Comparison of ENCODE assay signal across 20 cellular contexts in the genomic region with DNA sequence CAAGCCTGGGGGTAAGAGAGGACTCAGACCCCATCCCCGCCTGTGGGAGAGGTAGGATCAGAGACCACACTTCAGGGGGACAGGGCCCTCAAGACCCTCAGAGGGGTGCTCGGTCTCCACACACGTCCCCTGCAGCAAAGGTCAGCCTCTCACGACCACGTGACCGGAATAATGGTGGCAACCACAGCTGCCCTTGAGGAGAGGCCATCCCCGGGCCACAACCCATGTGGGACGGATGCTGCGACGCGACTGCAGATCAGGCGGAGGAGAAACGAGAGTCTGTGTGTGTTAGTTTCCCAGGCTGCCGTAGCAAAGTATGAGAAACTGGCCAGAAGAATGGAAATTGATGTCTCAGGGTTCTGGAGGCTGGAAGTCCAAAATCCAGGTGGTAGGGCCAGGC. TPM values are rescaled to one million over a fixed set of nuclear protein-coding genes. Genes with fewer than 3 reads are reported as not detected.
A peak's percentile ranks its signal among the peaks of the same experiment; 100 is the strongest.
DNase-seq lines count a peak whose midpoint lies in the region; ATAC-seq and TF ChIP-seq lines count a peak whose summit lies in the region.
"Had no signal": no experiment of that assay in that cellular context is flagged by ENCODE, and none has a peak within 500 bp of the region (broad histone marks: within the 10 kb centered on the region; RNA-seq: fewer than 3 reads in every experiment).

No MANE protein-coding gene starts in this region.

- H3K4me3 Mint-ChIP-seq in MCF 10A (ENCODE audit: unreplicated experiment) (no peak overlapping the region), endothelial cell (ENCODE audit: unreplicated experiment) (peak overlapping the region; percentile 72)
- H3K4me3 Mint-ChIP-seq: B cell; CD8-positive, alpha-beta T cell; GM23338; HFFc6 had no signal

- BruUV-seq in MCF 10A (replicated peaks; lab: Mats Ljungman, UMichigan), result no TSS peak

- H3K4me3 ChIP-seq in breast epithelium (no peak overlapping the region), psoas muscle (no peak overlapping the region), gastroesophageal sphincter (no peak overlapping the region)
- H3K4me3 ChIP-seq: BLaER1, GM23338, HAP-1 had no signal

- TF ChIP-seq POLR2A in breast epithelium (IDR thresholded peaks at IDR 0.05) (no peak), gastroesophageal sphincter (IDR thresholded peaks at IDR 0.05) (no peak)

- H3K9me3 Mint-ChIP-seq in MCF 10A (ENCODE audit: unreplicated experiment) (no peaks in the 10 kb centered on the region), endothelial cell (ENCODE audit: unreplicated experiment) (no peaks in the 10 kb centered on the region)
- H3K9me3 Mint-ChIP-seq: CD4-positive, CD25-positive, alpha-beta regulatory T cell; CD8-positive, alpha-beta T cell; GM23338; HFFc6 had no signal

- H3K27ac ChIP-seq in breast epithelium, result no peak overlapping the region
- H3K27ac ChIP-seq in RWPE1, result peak overlapping the region; percentile 5; the same call in 1 of the 2 replicates
- peak overlapping the region; percentile 41 for H3K27ac ChIP-seq in psoas muscle
- no peak overlapping the region for H3K27ac ChIP-seq in gastroesophageal sphincter
- H3K27ac ChIP-seq: 22Rv1, BLaER1, C4-2B had no signal

- DNase-seq in MCF 10A (ENCODE audit: unreplicated experiment), result no peak
- no peak for DNase-seq in breast epithelium (ENCODE audit: low spot score in 2 of 2)
- DNase-seq in RWPE1 (ENCODE audit: low spot score), result no peak
- DNase-seq in endothelial cell (ENCODE audit: low spot score), result no peak
- no peak for DNase-seq in psoas muscle
- no peak for DNase-seq in midbrain (lab: John Stamatoyannopoulos, UW)
- DNase-seq: Caco-2; CD4-positive, CD25-positive, alpha-beta regulatory T cell; CD8-positive, alpha-beta T cell; DMS153; DND-41; HFFc6 had no signal

- H3K36me3 ChIP-seq in breast epithelium (no peaks in the 10 kb centered on the region), psoas muscle (ENCODE audit: insufficient read depth in 1 of 2, low read depth in 1 of 2) (peaks cover 0 to 65% of the 10 kb centered on the region in 2 donors), gastroesophageal sphincter (peaks cover 0 to 78% of the 10 kb centered on the region in 2 donors)

- H3K36me3 Mint-ChIP-seq in MCF 10A (ENCODE audit: insufficient read depth, unreplicated experiment) (peaks cover 37% of the 10 kb centered on the region), endothelial cell (ENCODE audit: low read depth, unreplicated experiment) (peaks cover 36% of the 10 kb centered on the region)

- H3K27ac Mint-ChIP-seq in MCF 10A (ENCODE audit: low read depth, unreplicated experiment) (peak overlapping the region; percentile 32), endothelial cell (ENCODE audit: unreplicated experiment) (no peak overlapping the region)
- H3K27ac Mint-ChIP-seq: B cell; CD8-positive, alpha-beta T cell; HFFc6 had no signal

- H3K27me3 ChIP-seq in breast epithelium, result no peaks in the 10 kb centered on the region
- no peaks in the 10 kb centered on the region for H3K27me3 ChIP-seq in psoas muscle (ENCODE audit: insufficient read depth in 3 of 3, low read length in 2 of 3)
- no peaks in the 10 kb centered on the region for H3K27me3 ChIP-seq in gastroesophageal sphincter
- H3K27me3 ChIP-seq: BLaER1 had no signal

- WGBS in psoas muscle, 3 donors, result 86 to 92% (median 89%) methylated on average over 14 of the region's 14 CpGs
- 79 to 95% methylated on average over 4 to 6 of the region's 14 CpGs for WGBS in gastroesophageal sphincter (ENCODE audit: low coverage in 1 of 2), 2 donors

- TF ChIP-seq EP300 in gastroesophageal sphincter (IDR thresholded peaks at IDR 0.05), result no peak

- H3K9me3 ChIP-seq in breast epithelium, result no peaks in the 10 kb centered on the region
- H3K9me3 ChIP-seq in psoas muscle, result no peaks in the 10 kb centered on the region
- no peaks in the 10 kb centered on the region for H3K9me3 ChIP-seq in gastroesophageal sphincter
- H3K9me3 ChIP-seq: BLaER1, Caco-2, HAP-1 had no signal

- H3K4me1 ChIP-seq in breast epithelium, result no peaks in the 10 kb centered on the region
- H3K4me1 ChIP-seq in psoas muscle, result peaks cover 13% of the 10 kb centered on the region
- no peaks in the 10 kb centered on the region for H3K4me1 ChIP-seq in gastroesophageal sphincter
- H3K4me1 ChIP-seq: Caco-2, HAP-1 had no signal

- TF ChIP-seq CTCF in MCF 10A (IDR thresholded peaks at IDR 0.05; ENCODE audit: unreplicated experiment), result no peak
- no peak for TF ChIP-seq CTCF in breast epithelium (IDR thresholded peaks at IDR 0.05)
- no peak for TF ChIP-seq CTCF in RWPE1 (conservative IDR thresholded peaks at IDR 0.05; ENCODE audit: low read depth)
- TF ChIP-seq CTCF in endothelial cell (IDR thresholded peaks at IDR 0.05; ENCODE audit: unreplicated experiment), result no peak
- TF ChIP-seq CTCF in psoas muscle (IDR thresholded peaks at IDR 0.05), result no peak
- TF ChIP-seq CTCF in gastroesophageal sphincter (IDR thresholded peaks at IDR 0.05), result no peak

- H3K4me1 Mint-ChIP-seq in MCF 10A (ENCODE audit: insufficient read depth, unreplicated experiment) (no peaks in the 10 kb centered on the region), endothelial cell (ENCODE audit: unreplicated experiment) (peaks cover 17% of the 10 kb centered on the region)
- H3K4me1 Mint-ChIP-seq: GM23338 had no signal

- no peaks in the 10 kb centered on the region for H3K27me3 Mint-ChIP-seq in MCF 10A (ENCODE audit: insufficient read depth, unreplicated experiment)
- H3K27me3 Mint-ChIP-seq in endothelial cell (ENCODE audit: unreplicated experiment), result peaks cover 3% of the 10 kb centered on the region
- H3K27me3 Mint-ChIP-seq: B cell; CD4-positive, CD25-positive, alpha-beta regulatory T cell had no signal

- intact Hi-C loops in MCF 10A (cut with micrococcal nuclease) (no loop called here), breast epithelium (cut with DNase I; ENCODE audit: low total_unique reads) (no loop called here), psoas muscle (cut with DNase I) (no loop called here)

- CTCF ChIA-PET in MCF 10A (lab: Yijun Ruan, JAX), result interaction anchor here (0.6 kb wide), 1 partner anchor 416 kb away, joined by 3 read pairs; no protein-coding TSS in a partner anchor
- CTCF ChIA-PET in RWPE1 (lab: Yijun Ruan, JAX), result interaction anchor here (0.6 kb wide), 1 partner anchor 525 kb away, joined by 3 read pairs; no protein-coding TSS in a partner anchor

- no peak for ATAC-seq in psoas muscle
- no peak for ATAC-seq in gastroesophageal sphincter
- ATAC-seq in GM18867 (IDR thresholded peaks at IDR 0.05; ENCODE audit: unreplicated experiment), result no peak
- ATAC-seq: CD8-positive, alpha-beta T cell; GM23338 had no signal

- POLR2A ChIA-PET in MCF 10A (lab: Yijun Ruan, JAX) (no interaction called here), RWPE1 (lab: Yijun Ruan, JAX; ENCODE audit: low non-redundant PET) (no interaction called here)

RNA-seq across cellular contexts. Expression of gene MED25, which starts 8.9 kb away (rescaled TPM):
- total RNA-seq in MCF 10A (2022), result 39.9 and 43.2 TPM in 2 replicates
- total RNA-seq in breast epithelium, result 10 to 100 TPM; 16.3 to 27.5 (median 20.6) TPM
- total RNA-seq in endothelial cell (ENCODE audit: unreplicated experiment), result 117 TPM
- total RNA-seq in psoas muscle, result 10 to 100 TPM; 43.0 to 97.8 (median 69.7) TPM
- polyA plus RNA-seq in psoas muscle, result 100 to 1,000 TPM in 1 of 3 donors, 10 to 100 TPM in 2; 24.5 to 125 (median 92.5) TPM
- total RNA-seq in gastroesophageal sphincter, result 10 to 100 TPM; 26.7 to 36.1 (median 28.7) TPM

RNA-seq across cellular contexts. Expression of gene FUZ, which starts 13.9 kb away (rescaled TPM):
- total RNA-seq in MCF 10A (2022), result 10.9 and 19.0 TPM in 2 replicates
- 10 to 100 TPM; 13.0 to 27.4 (median 18.7) TPM for total RNA-seq in breast epithelium
- total RNA-seq in endothelial cell (ENCODE audit: unreplicated experiment), result 15.6 TPM
- total RNA-seq in psoas muscle, result 10 to 100 TPM; 20.9 to 33.7 (median 25.2) TPM
- polyA plus RNA-seq in psoas muscle, result 10 to 100 TPM; 15.9 to 38.8 (median 28.6) TPM
- 10 to 100 TPM; 14.8 to 23.0 (median 20.1) TPM for total RNA-seq in gastroesophageal sphincter

RNA-seq across cellular contexts. Expression of gene PTOV1, which starts 23.9 kb away (rescaled TPM):
- total RNA-seq in MCF 10A (2022), result 68.5 and 78.8 TPM in 2 replicates
- 10 to 100 TPM; 45.1 to 95.0 (median 90.3) TPM for total RNA-seq in breast epithelium
- total RNA-seq in endothelial cell (ENCODE audit: unreplicated experiment), result 231 TPM
- total RNA-seq in psoas muscle, result 100 to 1,000 TPM in 3 of 4 donors, 10 to 100 TPM in 1; 93.2 to 189 (median 151) TPM
- 100 to 1,000 TPM in 2 of 3 donors, 10 to 100 TPM in 1; 72.1 to 122 (median 106) TPM for polyA plus RNA-seq in psoas muscle
- 10 to 100 TPM; 52.9 to 89.1 (median 60.0) TPM for total RNA-seq in gastroesophageal sphincter

RNA-seq across cellular contexts. Expression of gene PNKP, which starts 40.3 kb away (rescaled TPM):
- 70.7 and 90.3 TPM in 2 replicates for total RNA-seq in MCF 10A (2022)
- total RNA-seq in breast epithelium, result 10 to 100 TPM; 31.0 to 69.2 (median 57.7) TPM
- 96.0 TPM for total RNA-seq in endothelial cell (ENCODE audit: unreplicated experiment)
- 10 to 100 TPM; 20.6 to 28.2 (median 23.9) TPM for total RNA-seq in psoas muscle
- 10 to 100 TPM; 16.7 to 31.9 (median 18.2) TPM for polyA plus RNA-seq in psoas muscle
- total RNA-seq in gastroesophageal sphincter, result 10 to 100 TPM; 12.5 to 64.3 (median 29.4) TPM

RNA-seq across cellular contexts. Expression of gene AKT1S1, which starts 50.1 kb away (rescaled TPM):
- total RNA-seq in MCF 10A (2022) (74.7 and 79.2 TPM in 2 replicates), breast epithelium (10 to 100 TPM; 11.9 to 13.8 (median 12.5) TPM), endothelial cell (ENCODE audit: unreplicated experiment) (48.2 TPM), psoas muscle (10 to 100 TPM; 56.0 to 82.8 (median 57.2) TPM), gastroesophageal sphincter (10 to 100 TPM; 14.4 to 24.6 (median 19.7) TPM)
- polyA plus RNA-seq in psoas muscle, result 100 to 1,000 TPM in 1 of 3 donors, 10 to 100 TPM in 2; 48.0 to 103 (median 76.0) TPM

Comparison
In these comparisons a context has a peak if more than half of its experiments do, and no peak if none do; other contexts are left out.
1. H3K27ac ChIP-seq: peak in RWPE1 (single experiment) and psoas muscle (single experiment); none in breast epithelium (0 of 2) and gastroesophageal sphincter (0 of 4).